ENCODE assay signal across 27 cellular contexts in genomic region chr5:92963801-92964200, GRCh38.
"Had no signal": no experiment of that assay in that cellular context is flagged by ENCODE, and none has a peak within 500 bp of the region (broad histone marks: within the 10 kb centered on the region; RNA-seq: fewer than 3 reads in every experiment).

No MANE protein-coding gene starts in this region.

- H3K4me1 ChIP-seq: ascending aorta, breast epithelium had no signal

- ATAC-seq: activated CD4-positive, alpha-beta T cell treated with anti-CD3 and anti-CD28 coated beads for 36 hours; activated naive CD4-positive, alpha-beta T cell treated with anti-CD3 and anti-CD28 coated beads, Interleukin-2, amount 50 U/mL, for 72 hours; activated T-cell treated with anti-CD3 and anti-CD28 coated beads, Interleukin-2, amount 50 U/mL, for 72 hours; esophagus mucosa; T-helper 17 cell had no signal

- H3K27me3 ChIP-seq: ascending aorta, breast epithelium, dorsolateral prefrontal cortex had no signal

- H3K9me3 ChIP-seq: ascending aorta, breast epithelium had no signal

- H3K27ac ChIP-seq: ascending aorta, breast epithelium, coronary artery, dorsolateral prefrontal cortex had no signal

- H3K36me3 ChIP-seq: ascending aorta, breast epithelium had no signal

- H3K4me3 ChIP-seq: ascending aorta, breast epithelium, coronary artery, dorsolateral prefrontal cortex had no signal

- FAIRE-seq: frontal cortex had no signal

- DNase-seq: activated CD4-positive, alpha-beta memory T cell treated with anti-CD3 and anti-CD28 coated beads, Interleukin-2, amount 10 ng/mL, durations not matched to agents 7 days and 5 days; activated CD4-positive, alpha-beta T cell treated with anti-CD3 and anti-CD28 coated beads for 36 hours; activated CD4-positive, alpha-beta T cell treated with anti-CD3 and anti-CD28 coated beads, Interleukin-2, amount 10 ng/mL, durations not matched to agents 7 days and 5 days; activated CD4-positive, alpha-beta T cell treated with anti-CD3 and anti-CD28 coated beads, Interleukin-2, amount 50 U/mL, for 4 hours; activated CD4-positive, CD25-positive, alpha-beta regulatory T cell; activated CD4-positive, CD25-positive, alpha-beta regulatory T cell treated with anti-CD3 and anti-CD28 coated beads, Interleukin-2, amount 50 U/mL, for 72 hours; activated CD8-positive, alpha-beta memory T cell treated with anti-CD3 and anti-CD28 coated beads, Interleukin-2, amount 50 U/mL, for 48 hours; activated gamma-delta T cell; activated naive CD4-positive, alpha-beta T cell; activated naive CD4-positive, alpha-beta T cell treated with anti-CD3 and anti-CD28 coated beads, Interleukin-2, amount 10 ng/mL, durations not matched to agents 7 days and 5 days; activated naive CD8-positive, alpha-beta T cell treated with anti-CD3 and anti-CD28 coated beads, Interleukin-2, amount 10 ng/mL, durations not matched to agents 7 days and 5 days; activated T-cell treated with anti-CD3 and anti-CD28 coated beads for 4 hours; activated T-cell treated with anti-CD3 and anti-CD28 coated beads, Interleukin-2, amount 50 U/mL, for 24 hours; activated T-cell treated with anti-CD3 and anti-CD28 coated beads, Interleukin-2, amount 50 U/mL, for 72 hours; dorsolateral prefrontal cortex; effector memory CD4-positive, alpha-beta T cell; endodermal cell; foreskin fibroblast; head of caudate nucleus; T-helper 17 cell; T1000 had no signal
